ENCODE assay signal across 15 cellular contexts in genomic region chr16:64478258-64478906, GRCh38.
DNase-seq lines count a peak whose midpoint lies in the region; ATAC-seq, FAIRE-seq and TF ChIP-seq lines count a peak whose summit lies in the region.
"Had no signal": no experiment of that assay in that cellular context is flagged by ENCODE, and none has a peak within 500 bp of the region (broad histone marks: within the 10 kb centered on the region; RNA-seq: fewer than 3 reads in every experiment).

No MANE protein-coding gene starts in this region.

- H3K27ac ChIP-seq in liver (ENCODE audit: low read depth in 1 of 2, low read length in 2 of 2), result no peak overlapping the region
- no peak overlapping the region for H3K27ac ChIP-seq in CD4-positive, alpha-beta memory T cell (ENCODE audit: low read depth, low read length)
- H3K27ac ChIP-seq: HL-60, Peyer's patch had no signal

- H3K27me3 Mint-ChIP-seq in CD4-positive, alpha-beta memory T cell, result no peaks in the 10 kb centered on the region
- H3K27me3 Mint-ChIP-seq: naive thymus-derived CD4-positive, alpha-beta T cell had no signal

- CTCF ChIA-PET in CD4-positive, alpha-beta memory T cell (lab: Charles Lee; ENCODE audit: partially characterized antibody), result no interaction called here

- H3K27me3 ChIP-seq in liver (ENCODE audit: control insufficient read depth in 4 of 4, insufficient read depth in 4 of 4, low read length in 3 of 4), result no peaks in the 10 kb centered on the region
- H3K27me3 ChIP-seq in CD4-positive, alpha-beta memory T cell (ENCODE audit: insufficient read depth, low read length), result no peaks in the 10 kb centered on the region
- H3K27me3 ChIP-seq: Peyer's patch had no signal

- H3K9ac ChIP-seq in liver (ENCODE audit: low read depth in 1 of 2, low read length in 2 of 2), result no peak overlapping the region

- H3K4me1 ChIP-seq in liver (ENCODE audit: control insufficient read depth in 4 of 4, insufficient read depth in 4 of 4, low read length in 3 of 4), result peaks cover 0 to 9% (median 2%) of the 10 kb centered on the region in 4 donors
- no peaks in the 10 kb centered on the region for H3K4me1 ChIP-seq in CD4-positive, alpha-beta memory T cell (ENCODE audit: insufficient read depth, low read length)
- H3K4me1 ChIP-seq: Peyer's patch had no signal

- peak in 1 of 2 donors; percentile 17 for TF ChIP-seq RAD21 in liver (IDR thresholded peaks at IDR 0.05)

- WGBS in liver, result 29% methylated on average over 5 of the region's 5 CpGs

- TF ChIP-seq CTCF in liver (IDR thresholded peaks at IDR 0.05; ENCODE audit: low read depth, low read length, missing input control) (no peak), D721Med (IDR thresholded peaks at IDR 0.05; ENCODE audit: insufficient read depth, missing control alignments) (no peak)

- H3K4me1 Mint-ChIP-seq in CD4-positive, alpha-beta memory T cell, result no peaks in the 10 kb centered on the region
- H3K4me1 Mint-ChIP-seq: naive thymus-derived CD4-positive, alpha-beta T cell had no signal

- no peak overlapping the region for H3K4me3 ChIP-seq in liver (ENCODE audit: low read depth in 1 of 3, low read length in 3 of 3)
- no peak overlapping the region for H3K4me3 ChIP-seq in CD4-positive, alpha-beta memory T cell (ENCODE audit: low read length in 2 of 2)
- H3K4me3 ChIP-seq: coronary artery, Peyer's patch had no signal

- ATAC-seq in left cardiac atrium (peak; percentile 39 to 75), Right ventricle myocardium inferior (no peak), HG02870 (IDR thresholded peaks at IDR 0.05; ENCODE audit: unreplicated experiment) (no peak)
- ATAC-seq: naive thymus-derived CD4-positive, alpha-beta T cell had no signal

- intact Hi-C loops in left cardiac atrium (cut with DNase I) (no loop called here), Right ventricle myocardium inferior (cut with DNase I) (loop anchor here (10.0 kb wide), 2 partner anchors 234 to 636 kb away; no protein-coding TSS in a partner anchor)
- intact Hi-C loops in CD4-positive, alpha-beta memory T cell (cut with micrococcal nuclease), result no loop called here

- H3K36me3 Mint-ChIP-seq in CD4-positive, alpha-beta memory T cell, result no peaks in the 10 kb centered on the region

- POLR2A ChIA-PET in CD4-positive, alpha-beta memory T cell (lab: Charles Lee; ENCODE audit: partially characterized antibody), result no interaction called here

- H3K9me3 Mint-ChIP-seq in CD4-positive, alpha-beta memory T cell, result peaks cover 4 to 37% (median 17%) of the 10 kb centered on the region in 8 donors

- no peak overlapping the region for H3K4me3 Mint-ChIP-seq in CD4-positive, alpha-beta memory T cell
- H3K4me3 Mint-ChIP-seq: naive thymus-derived CD4-positive, alpha-beta T cell had no signal

- no peaks in the 10 kb centered on the region for H3K9me3 ChIP-seq in liver (ENCODE audit: control insufficient read depth in 4 of 4, low read length in 3 of 4)
- H3K9me3 ChIP-seq in CD4-positive, alpha-beta memory T cell (ENCODE audit: control insufficient read depth in 1 of 2, low read length in 2 of 2), result no peaks in the 10 kb centered on the region
- H3K9me3 ChIP-seq: Peyer's patch had no signal

- H3K27ac Mint-ChIP-seq in CD4-positive, alpha-beta memory T cell, result no peak overlapping the region
- H3K27ac Mint-ChIP-seq: naive thymus-derived CD4-positive, alpha-beta T cell had no signal

- no peak for FAIRE-seq in D721Med (lab: Jason Lieb, UNC)

- no peaks in the 10 kb centered on the region for H3K36me3 ChIP-seq in liver (ENCODE audit: control insufficient read depth in 4 of 4, insufficient read depth in 3 of 4, low read depth in 1 of 4, low read length in 3 of 4)
- H3K36me3 ChIP-seq in CD4-positive, alpha-beta memory T cell (ENCODE audit: insufficient read depth, low read length), result no peaks in the 10 kb centered on the region
- H3K36me3 ChIP-seq: Peyer's patch had no signal

- DNase-seq in left cardiac atrium, result no peak
- no peak for DNase-seq in Right ventricle myocardium inferior (ENCODE audit: missing footprints)
- DNase-seq in brain pericyte (ENCODE audit: low read depth, low spot score), result peak; percentile 76
- DNase-seq in stimulated activated naive CD4-positive, alpha-beta T cell (lab: John Stamatoyannopoulos, UW), result no peak
- DNase-seq in D721Med (ENCODE audit: insufficient read length, low spot score), result no peak
- DNase-seq in CD4-positive, alpha-beta memory T cell, result no peak
- DNase-seq: activated T-cell treated with anti-CD3 and anti-CD28 coated beads, Interleukin-2, amount 50 U/mL, for 48 hours; naive thymus-derived CD4-positive, alpha-beta T cell; NCI-H2107; Peyer's patch; stimulated activated CD4-positive, alpha-beta T cell treated with anti-CD3 and anti-CD28 coated beads, Interleukin-2, amount 100 ng/mL, for 48 hours had no signal

TF ChIP-seq in liver, 16 proteins besides CTCF, POLR2A, EP300 and RAD21:
- TF ChIP-seq NR2F2 (IDR thresholded peaks at IDR 0.05) (peak; percentile 54), GABPA (IDR thresholded peaks at IDR 0.05 in 1 of 2, conservative IDR thresholded peaks at IDR 0.05 in 1 of 2) (no peak), FOXA2 (IDR thresholded peaks at IDR 0.05) (no peak), REST (IDR thresholded peaks at IDR 0.05) (no peak), HNF4G (IDR thresholded peaks at IDR 0.05) (peak; percentile 47), MAX (IDR thresholded peaks at IDR 0.05) (no peak), SP1 (IDR thresholded peaks at IDR 0.05) (peak; percentile 42), ATF3 (IDR thresholded peaks at IDR 0.05) (no peak), TAF1 (conservative IDR thresholded peaks at IDR 0.05) (no peak), FOXA1 (IDR thresholded peaks at IDR 0.05) (no peak), RXRA (IDR thresholded peaks at IDR 0.05) (no peak), HNF4A (conservative IDR thresholded peaks at IDR 0.05) (peak; percentile 39 to 54), YY1 (IDR thresholded peaks at IDR 0.05) (no peak), JUND (IDR thresholded peaks at IDR 0.05) (no peak), EGR1 (IDR thresholded peaks at IDR 0.05; ENCODE audit: low read depth in 2 of 2) (no peak), ZBTB33 (IDR thresholded peaks at IDR 0.05) (no peak)

Comparison
In these comparisons a context has a peak if more than half of its experiments do, and no peak if none do; other contexts are left out.
1. ATAC-seq: peak in left cardiac atrium (2 of 2); none in Right ventricle myocardium inferior (single experiment) and HG02870 (single experiment).